29 cellular contexts compared by ENCODE assay signal in genomic region chr15:51386486-51386885, GRCh38. TPM values are rescaled to one million over a fixed set of nuclear protein-coding genes. Genes with fewer than 3 reads are reported as not detected.
"Had no signal": no experiment of that assay in that cellular context is flagged by ENCODE, and none has a peak within 500 bp of the region (broad histone marks: within the 10 kb centered on the region; RNA-seq: fewer than 3 reads in every experiment).

No MANE protein-coding gene starts in this region.

- H3K27ac ChIP-seq: ovary, parathyroid adenoma, psoas muscle, right lobe of liver, sigmoid colon, stomach, suprapubic skin, testis, tibial artery, transverse colon, upper lobe of right lung, uterus had no signal

- H3K9me3 Mint-ChIP-seq: naive thymus-derived CD4-positive, alpha-beta T cell; nephron; stimulated activated effector memory CD8-positive, alpha-beta T cell treated with anti-CD3 and anti-CD28 coated beads, Interleukin-12 subunit alpha, Interleukin-12 subunit beta, amount 100 ng/mL, for 72 hours; stimulated activated naive B cell treated with anti-CD40 and anti-IgM and Interleukin-4, amounts not matched to agents 10 μg/mL and 1 μg/mL and 100 μg/mL, for 72 hours; stimulated activated naive CD8-positive, alpha-beta T cell treated with anti-CD3 and anti-CD28 coated beads, Interleukin-15, Interleukin-2, amounts not matched to agents 100 ng/mL and 50 ng/mL, for 24 hours; type B pancreatic cell had no signal

- H3K4me1 ChIP-seq: parathyroid adenoma, psoas muscle, sigmoid colon, stomach, testis, transverse colon, upper lobe of right lung, uterus had no signal

- H3K4me1 Mint-ChIP-seq: stimulated activated effector memory CD8-positive, alpha-beta T cell treated with anti-CD3 and anti-CD28 coated beads, Interleukin-12 subunit alpha, Interleukin-12 subunit beta, amount 100 ng/mL, for 72 hours had no signal

- H3K36me3 Mint-ChIP-seq: naive thymus-derived CD4-positive, alpha-beta T cell; natural killer cell; stimulated activated effector memory CD8-positive, alpha-beta T cell treated with anti-CD3 and anti-CD28 coated beads, Interleukin-12 subunit alpha, Interleukin-12 subunit beta, amount 100 ng/mL, for 72 hours; stimulated activated naive B cell treated with anti-CD40 and anti-IgM and Interleukin-4, amounts not matched to agents 10 μg/mL and 1 μg/mL and 100 μg/mL, for 72 hours; type B pancreatic cell had no signal

- H2AFZ ChIP-seq: parathyroid adenoma had no signal

- H3K4me3 ChIP-seq: ovary, psoas muscle, right lobe of liver, sigmoid colon, stomach, suprapubic skin, testis, tibial artery, transverse colon, upper lobe of right lung, uterus had no signal

- H3K36me3 ChIP-seq: ovary, right lobe of liver, sigmoid colon, stomach, suprapubic skin, transverse colon, upper lobe of right lung, uterus had no signal

- H3K9me3 ChIP-seq: ovary, psoas muscle, right lobe of liver, sigmoid colon, stomach, suprapubic skin, testis, tibial artery, transverse colon, upper lobe of right lung, uterus had no signal

- H3K27me3 ChIP-seq: ovary, right lobe of liver, sigmoid colon, testis, tibial artery, upper lobe of right lung, uterus had no signal

- H3K4me3 Mint-ChIP-seq: naive thymus-derived CD4-positive, alpha-beta T cell; natural killer cell; nephron; stimulated activated effector memory CD8-positive, alpha-beta T cell treated with anti-CD3 and anti-CD28 coated beads, Interleukin-12 subunit alpha, Interleukin-12 subunit beta, amount 100 ng/mL, for 72 hours; stimulated activated naive B cell treated with anti-CD40 and anti-IgM and Interleukin-4, amounts not matched to agents 10 μg/mL and 1 μg/mL and 100 μg/mL, for 72 hours; stimulated activated naive CD8-positive, alpha-beta T cell treated with anti-CD3 and anti-CD28 coated beads, Interleukin-15, Interleukin-2, amounts not matched to agents 100 ng/mL and 50 ng/mL, for 24 hours; type B pancreatic cell had no signal

- H3K9ac ChIP-seq: parathyroid adenoma had no signal

- H3K27ac Mint-ChIP-seq: natural killer cell; stimulated activated effector memory CD8-positive, alpha-beta T cell treated with anti-CD3 and anti-CD28 coated beads, Interleukin-12 subunit alpha, Interleukin-12 subunit beta, amount 100 ng/mL, for 72 hours; stimulated activated naive B cell treated with anti-CD40 and anti-IgM and Interleukin-4, amounts not matched to agents 10 μg/mL and 1 μg/mL and 100 μg/mL, for 72 hours; stimulated activated naive CD8-positive, alpha-beta T cell treated with anti-CD3 and anti-CD28 coated beads, Interleukin-15, Interleukin-2, amounts not matched to agents 100 ng/mL and 50 ng/mL, for 24 hours; type B pancreatic cell had no signal

- DNase-seq: naive thymus-derived CD4-positive, alpha-beta T cell; natural killer cell; occipital lobe; ovary; psoas muscle; right cardiac atrium; right lobe of liver; sigmoid colon; small intestine; stimulated activated CD4-positive, alpha-beta T cell treated with anti-CD3 and anti-CD28 coated beads, Interleukin-15, amount 100 ng/mL, for 24 hours; stimulated activated CD4-positive, alpha-beta T cell treated with anti-CD3 and anti-CD28 coated beads, Interleukin-2, amount 100 ng/mL, for 24 hours; stimulated activated CD4-positive, alpha-beta T cell treated with anti-CD3 and anti-CD28 coated beads, Interleukin-2, amount 100 ng/mL, for 48 hours; stimulated activated CD4-positive, alpha-beta T cell treated with anti-CD3 and anti-CD28 coated beads, Interleukin-4, amount 100 ng/mL, for 24 hours; stimulated activated naive B cell treated with anti-CD40 and anti-IgM and Interleukin-4, amounts not matched to agents 10 μg/mL and 1 μg/mL and 100 μg/mL, for 72 hours; stimulated activated naive CD4-positive, alpha-beta T cell treated with Interleukin-2 at 50 U/mL for 16 hours; stomach; testis; tibial artery; transverse colon; upper lobe of right lung; uterus had no signal

- H3K79me2 ChIP-seq: parathyroid adenoma had no signal

RNA-seq across cellular contexts. Expression of gene GLDN, which starts 45.0 kb away (rescaled TPM):
- total RNA-seq: naive thymus-derived CD4-positive, alpha-beta T cell; natural killer cell; renal cortical epithelial cell had no signal

RNA-seq across cellular contexts. Expression of gene CYP19A1, which starts 48.1 kb away (rescaled TPM):
- total RNA-seq: natural killer cell, progenitor cell of endocrine pancreas, renal cortical epithelial cell, right lobe of liver, transverse colon, uterus had no signal
